Comparison of ENCODE assay signal across 8 cellular contexts in the genomic region with DNA sequence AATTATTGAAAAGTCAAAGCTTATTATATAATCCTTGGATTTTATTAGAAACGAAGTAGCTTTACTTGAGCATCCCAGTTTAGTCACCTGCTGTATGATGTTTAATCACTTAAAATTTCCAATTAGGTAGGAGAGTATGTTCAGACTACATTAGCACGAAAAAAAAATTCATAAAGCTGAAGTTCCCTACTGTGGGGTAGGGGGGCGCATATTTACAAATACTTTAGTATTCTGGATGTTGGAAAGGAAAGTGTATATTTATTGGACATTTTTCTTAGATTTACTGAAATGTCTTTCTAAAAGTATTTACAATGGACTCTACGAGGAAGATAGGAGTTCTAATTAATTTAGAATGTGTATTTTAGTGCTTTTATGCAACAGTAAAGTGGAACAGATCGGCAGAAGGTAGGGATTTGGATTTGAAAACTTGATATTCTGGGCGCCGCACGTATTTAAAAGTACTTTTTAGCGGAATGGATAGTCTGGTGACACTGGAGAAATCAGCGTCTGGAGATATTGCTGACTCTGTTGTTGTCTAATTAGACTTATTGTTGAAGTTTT. TPM values are rescaled to one million over a fixed set of nuclear protein-coding genes. Genes with fewer than 3 reads are reported as not detected.
DNase-seq lines count a peak whose midpoint lies in the region; ATAC-seq, FAIRE-seq and TF ChIP-seq lines count a peak whose summit lies in the region.

No MANE protein-coding gene starts in this region.

- H3K36me3 ChIP-seq in CD4-positive, alpha-beta memory T cell (ENCODE audit: insufficient read depth, low read length) = no peaks in the 10 kb centered on the region
- peaks cover 5% of the 10 kb centered on the region; the same call in 1 of the 2 replicates for H3K36me3 ChIP-seq in WERI-Rb-1

- ATAC-seq in GM19324 (IDR thresholded peaks at IDR 0.05; ENCODE audit: low FRiP score, unreplicated experiment) (no peak), HG02840 (IDR thresholded peaks at IDR 0.05; ENCODE audit: low FRiP score, unreplicated experiment) (no peak)

- H3K9me3 ChIP-seq in CD4-positive, alpha-beta memory T cell (ENCODE audit: control insufficient read depth in 1 of 2, low read length in 2 of 2) = no peaks in the 10 kb centered on the region
- no peaks in the 10 kb centered on the region for H3K9me3 ChIP-seq in WERI-Rb-1 (ENCODE audit: severe bottlenecking)

- intact Hi-C loops in CD4-positive, alpha-beta memory T cell (cut with micrococcal nuclease) = loop anchor here (10.0 kb wide), 2 partner anchors 229 to 1169 kb away; a partner anchor contains a TSS

- H3K27me3 Mint-ChIP-seq in CD4-positive, alpha-beta memory T cell = peaks cover 0 to under 1% of the 10 kb centered on the region in 2 donors
- no peaks in the 10 kb centered on the region for H3K27me3 Mint-ChIP-seq in HFFc6 (ENCODE audit: insufficient read depth)

- H3K36me3 Mint-ChIP-seq in CD4-positive, alpha-beta memory T cell = peaks cover 0 to 7% of the 10 kb centered on the region in 2 donors
- H3K36me3 Mint-ChIP-seq in HFFc6 (ENCODE audit: low read depth) = no peaks in the 10 kb centered on the region

- H3K27me3 ChIP-seq in CD4-positive, alpha-beta memory T cell (ENCODE audit: insufficient read depth, low read length) = no peaks in the 10 kb centered on the region
- no peaks in the 10 kb centered on the region for H3K27me3 ChIP-seq in WERI-Rb-1 (ENCODE audit: insufficient read depth, low read depth, severe bottlenecking)

- no peak for DNase-seq in CD4-positive, alpha-beta memory T cell
- no peak for DNase-seq in HFFc6
- no peak for DNase-seq in WERI-Rb-1
- DNase-seq in AG08396 (ENCODE audit: low spot score) = no peak
- DNase-seq in T1000 (lab: John Stamatoyannopoulos, UW) = no peak

- H3K4me3 ChIP-seq in CD4-positive, alpha-beta memory T cell (ENCODE audit: low read length in 2 of 2) = peak overlapping the region in 1 of 2 donors; percentile 87
- H3K4me3 ChIP-seq in WERI-Rb-1 (ENCODE audit: low read depth, low read length) = peak overlapping the region; percentile 90

- CTCF ChIA-PET in CD4-positive, alpha-beta memory T cell (lab: Charles Lee; ENCODE audit: partially characterized antibody) = interaction anchor here (1.0 to 5.4 kb wide), 3 partner anchors 10 to 70 kb away, joined by 3 to 29 read pairs (median 4); a partner anchor contains a TSS

- POLR2A ChIA-PET in CD4-positive, alpha-beta memory T cell (lab: Charles Lee; ENCODE audit: partially characterized antibody) = interaction anchor here (0.8 to 5.4 kb wide), 4 partner anchors 34 to 969 kb away, joined by 3 to 49 read pairs (median 4); a partner anchor contains a TSS

- TF ChIP-seq CTCF in HFFc6 (IDR thresholded peaks at IDR 0.05) (peak; percentile 64), WERI-Rb-1 (IDR thresholded peaks at IDR 0.05; ENCODE audit: low read depth, low read length) (no peak)

- H3K4me3 Mint-ChIP-seq in CD4-positive, alpha-beta memory T cell = peak overlapping the region; percentile 45 to 95 (median 90)
- peak overlapping the region; percentile 92 for H3K4me3 Mint-ChIP-seq in HFFc6

- peaks cover 18% of the 10 kb centered on the region for H3K4me1 ChIP-seq in CD4-positive, alpha-beta memory T cell (ENCODE audit: insufficient read depth, low read length)

- peak; percentile 60 for FAIRE-seq in islet of Langerhans (lab: Jason Lieb, UNC)

- H3K4me1 Mint-ChIP-seq in CD4-positive, alpha-beta memory T cell = peaks cover 32 to 58% (median 33%) of the 10 kb centered on the region in 4 donors
- peaks cover 38% of the 10 kb centered on the region for H3K4me1 Mint-ChIP-seq in HFFc6 (ENCODE audit: low read depth)

- peak overlapping the region in 1 of 7 donors; percentile 86 for H3K27ac Mint-ChIP-seq in CD4-positive, alpha-beta memory T cell
- no peak overlapping the region for H3K27ac Mint-ChIP-seq in HFFc6

- H3K27ac ChIP-seq in CD4-positive, alpha-beta memory T cell (ENCODE audit: low read depth, low read length) = no peak overlapping the region
- peak overlapping the region; percentile 99 for H3K27ac ChIP-seq in WERI-Rb-1

- no peaks in the 10 kb centered on the region for H3K9me3 Mint-ChIP-seq in CD4-positive, alpha-beta memory T cell
- no peaks in the 10 kb centered on the region for H3K9me3 Mint-ChIP-seq in HFFc6

RNA-seq across cellular contexts. Expression of a gene that starts 1.9 kb away (rescaled TPM):
- total RNA-seq in CD4-positive, alpha-beta memory T cell = 10 to 100 TPM; 10.4 to 11.7 TPM
- 1 to 10 TPM; 4.7 to 6.9 TPM for polyA plus RNA-seq in CD4-positive, alpha-beta memory T cell
- 10 to 100 TPM; 15.1 to 19.3 (median 17.4) TPM for total RNA-seq in HFFc6 (2021; fragmentation: NEBNext Ultra II Directional; extraction: Animal tissue kit (Norgen Biotek cat#: 25700))

RNA-seq across cellular contexts. Expression of a gene that starts 33.7 kb away (rescaled TPM):
- total RNA-seq in CD4-positive, alpha-beta memory T cell = 10 to 100 TPM; 46.7 to 47.9 TPM
- polyA plus RNA-seq in CD4-positive, alpha-beta memory T cell = 10 to 100 TPM; 36.3 to 54.9 TPM
- total RNA-seq in HFFc6 (2021; fragmentation: NEBNext Ultra II Directional; extraction: Animal tissue kit (Norgen Biotek cat#: 25700)) = 10 to 100 TPM; 47.6 to 51.7 (median 48.5) TPM
